8 cellular contexts compared by ENCODE assay signal in the genomic region with DNA sequence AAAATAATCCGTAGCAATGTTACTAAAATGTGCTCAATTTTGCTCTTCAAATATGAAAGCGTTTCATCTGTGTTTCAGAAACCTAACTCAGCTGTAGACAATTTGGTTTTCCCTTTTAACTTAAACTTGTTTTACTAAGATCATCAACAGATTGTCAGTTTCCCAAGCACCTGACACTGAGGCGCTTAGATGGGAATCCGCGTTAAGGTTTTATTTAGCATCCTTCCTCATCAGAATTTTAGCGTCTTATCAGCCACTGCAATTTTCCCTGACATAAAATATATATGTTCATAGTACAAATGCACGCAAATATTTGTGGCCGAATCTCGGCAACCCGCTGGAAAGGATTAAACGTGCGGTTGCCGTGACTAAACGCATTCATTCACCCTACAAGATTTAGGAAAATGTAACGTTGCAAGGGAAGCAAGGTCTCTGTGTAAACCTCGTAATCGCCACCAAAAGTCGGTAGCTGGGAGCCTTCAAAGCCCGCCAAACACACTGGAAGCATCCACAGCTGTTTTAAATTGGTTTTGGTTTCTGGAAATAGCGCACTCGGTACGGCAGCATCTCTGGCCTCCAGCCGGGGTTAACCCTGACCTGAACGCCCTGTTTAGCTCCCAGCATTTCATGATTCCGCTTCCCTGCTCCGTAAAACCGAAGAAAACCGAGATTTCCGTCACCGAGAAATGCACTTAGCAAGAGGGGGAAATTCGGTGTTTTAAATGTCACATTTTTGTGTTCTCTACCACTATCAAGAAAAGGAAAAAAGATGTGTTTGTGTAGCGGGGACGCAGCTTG. TPM values are rescaled to one million over a fixed set of nuclear protein-coding genes. Genes with fewer than 3 reads are reported as not detected.
DNase-seq lines count a peak whose midpoint lies in the region; ATAC-seq lines count a peak whose summit lies in the region.

No MANE protein-coding gene starts in this region.

- DNase-seq in DMS79 (lab: John Stamatoyannopoulos, UW) = peak; percentile 12
- peak; percentile 95 for DNase-seq in NCI-H1092 treated with DMSO at 0.1 percent for 48 hours (lab: John Stamatoyannopoulos, UW)
- DNase-seq in activated naive CD8-positive, alpha-beta T cell treated with anti-CD3 and anti-CD28 coated beads for 36 hours = no peak
- DNase-seq in left cardiac atrium = peak; percentile 23
- DNase-seq in posterior vena cava (ENCODE audit: low spot score) = peak; percentile 80
- DNase-seq in 8988T = no peak

- H3K4me1 Mint-ChIP-seq in activated naive CD8-positive, alpha-beta T cell treated with anti-CD3 and anti-CD28 coated beads for 36 hours = peaks cover 9% of the 10 kb centered on the region

- ATAC-seq in left cardiac atrium (peak; percentile 19 to 31), HG02840 (IDR thresholded peaks at IDR 0.05; ENCODE audit: low FRiP score, unreplicated experiment) (no peak), GM21515 (IDR thresholded peaks at IDR 0.05; ENCODE audit: unreplicated experiment) (no peak)

- H3K27me3 Mint-ChIP-seq in activated naive CD8-positive, alpha-beta T cell treated with anti-CD3 and anti-CD28 coated beads for 36 hours = peaks cover 67% of the 10 kb centered on the region

- H3K9me3 Mint-ChIP-seq in activated naive CD8-positive, alpha-beta T cell treated with anti-CD3 and anti-CD28 coated beads for 36 hours = no peaks in the 10 kb centered on the region

- H3K4me3 Mint-ChIP-seq in activated naive CD8-positive, alpha-beta T cell treated with anti-CD3 and anti-CD28 coated beads for 36 hours = peak overlapping the region; percentile 81

- no peaks in the 10 kb centered on the region for H3K36me3 Mint-ChIP-seq in activated naive CD8-positive, alpha-beta T cell treated with anti-CD3 and anti-CD28 coated beads for 36 hours

- H3K27ac Mint-ChIP-seq in activated naive CD8-positive, alpha-beta T cell treated with anti-CD3 and anti-CD28 coated beads for 36 hours = no peak overlapping the region

- intact Hi-C loops in left cardiac atrium (cut with DNase I) = loop anchor here (10.0 kb wide), 1 partner anchor 200 kb away; no protein-coding TSS in a partner anchor
- intact Hi-C loops in posterior vena cava (cut with DNase I) = loop anchor here in 1 of 2 donors (10.0 kb wide), 1 partner anchor 200 kb away; no protein-coding TSS in a partner anchor

RNA-seq across cellular contexts. Expression of gene SGCE, which starts 1.0 kb away (rescaled TPM):
- under 1 TPM in 1 of 2 experiments, not detected in 1; 0.19 TPM for total RNA-seq in activated naive CD8-positive, alpha-beta T cell treated with anti-CD3 and anti-CD28 coated beads for 36 hours
- 10 to 100 TPM; 40.7 to 42.9 TPM for total RNA-seq in left cardiac atrium
- 10 to 100 TPM; 59.4 to 67.2 TPM for total RNA-seq in posterior vena cava

Comparison
In these comparisons a context has a peak if more than half of its experiments do, and no peak if none do; other contexts are left out.
1. DNase-seq: peak in DMS79 (single experiment), NCI-H1092 treated with DMSO at 0.1 percent for 48 hours (single experiment), left cardiac atrium (single experiment) and posterior vena cava (single experiment); none in activated naive CD8-positive, alpha-beta T cell treated with anti-CD3 and anti-CD28 coated beads for 36 hours (single experiment) and 8988T (single experiment).
2. ATAC-seq: peak in left cardiac atrium (2 of 2); none in HG02840 (single experiment) and GM21515 (single experiment).
3. RNA of gene SGCE, which starts 1.0 kb away (total RNA-seq): 59.4 to 67.2 TPM in posterior vena cava and 40.7 to 42.9 TPM in left cardiac atrium; 0.19 TPM in activated naive CD8-positive, alpha-beta T cell treated with anti-CD3 and anti-CD28 coated beads for 36 hours; every median in the first group is over 10 times any median in the second.